27 cellular contexts compared by ENCODE assay signal in the genomic region with DNA sequence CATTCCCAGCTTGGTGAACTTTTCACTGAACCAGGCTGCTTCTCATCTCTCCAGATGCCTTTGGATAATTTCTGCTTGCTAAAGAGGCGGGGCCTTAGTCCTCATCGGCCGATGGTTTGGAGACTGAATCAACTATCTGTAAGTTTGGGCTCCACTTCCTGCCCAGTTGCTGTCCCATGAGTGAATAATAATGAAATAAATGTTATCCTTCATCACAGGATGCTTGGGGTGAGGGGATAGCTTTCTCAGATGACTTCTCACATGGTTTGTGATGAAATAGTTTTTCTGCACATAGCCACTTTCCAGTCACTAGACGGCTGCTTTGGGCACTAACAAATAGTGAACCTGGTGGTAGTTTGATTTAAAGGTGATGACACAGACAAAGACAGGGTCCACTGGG.
DNase-seq lines count a peak whose midpoint lies in the region; ATAC-seq and TF ChIP-seq lines count a peak whose summit lies in the region.
"Had no signal": no experiment of that assay in that cellular context is flagged by ENCODE, and none has a peak within 500 bp of the region (broad histone marks: within the 10 kb centered on the region; RNA-seq: fewer than 3 reads in every experiment).

No MANE protein-coding gene starts in this region.

- CTCF ChIA-PET in OCI-LY7 (lab: Charles Lee; ENCODE audit: unreplicated experiment), result no interaction called here

- no peak overlapping the region for H3K27ac ChIP-seq in OCI-LY7 (ENCODE audit: low read depth, low read length, poor library complexity, severe bottlenecking)
- H3K27ac ChIP-seq: lower lobe of right lung, neural progenitor cell, right lobe of liver, stomach had no signal

- no peaks in the 10 kb centered on the region for H4K20me1 ChIP-seq in OCI-LY7 (ENCODE audit: insufficient read depth, low read length)

- no peak for TF ChIP-seq CTCF in foreskin fibroblast (IDR thresholded peaks at IDR 0.05; ENCODE audit: low read depth, low read length)
- no peak for TF ChIP-seq CTCF in OCI-LY7 (conservative IDR thresholded peaks at IDR 0.05; ENCODE audit: low read length)
- no peak for TF ChIP-seq CTCF in endothelial cell (IDR thresholded peaks at IDR 0.05; ENCODE audit: unreplicated experiment)

- no peaks in the 10 kb centered on the region for H3K36me3 Mint-ChIP-seq in endothelial cell (ENCODE audit: low read depth, unreplicated experiment)
- H3K36me3 Mint-ChIP-seq: activated naive CD8-positive, alpha-beta T cell; neural progenitor cell had no signal

- no peaks in the 10 kb centered on the region for H3K79me2 ChIP-seq in OCI-LY7 (ENCODE audit: insufficient read depth, low read depth, low read length)

- no peak overlapping the region for H3K4me3 Mint-ChIP-seq in endothelial cell (ENCODE audit: unreplicated experiment)
- H3K4me3 Mint-ChIP-seq: activated B cell treated with CpG ODN at 0.5 μM for 24 hours; activated CD4-positive, alpha-beta memory T cell treated with anti-CD3 and anti-CD28 coated beads, Interleukin-2, amount 10 ng/mL, durations not matched to agents 7 days and 5 days; activated naive CD8-positive, alpha-beta T cell; neural progenitor cell had no signal

- no peak overlapping the region for H3K4me2 ChIP-seq in OCI-LY7 (ENCODE audit: low read length)
- H3K4me2 ChIP-seq: neural progenitor cell had no signal

- no peaks in the 10 kb centered on the region for H3K9me3 Mint-ChIP-seq in endothelial cell (ENCODE audit: unreplicated experiment)
- H3K9me3 Mint-ChIP-seq: neural progenitor cell had no signal

- no peaks in the 10 kb centered on the region for H3K36me3 ChIP-seq in OCI-LY7 (ENCODE audit: insufficient read depth, low read length)
- H3K36me3 ChIP-seq: lower lobe of right lung, MG63, neural progenitor cell, right lobe of liver, stomach had no signal

- no peak overlapping the region for H2AFZ ChIP-seq in OCI-LY7 (ENCODE audit: low read length)
- H2AFZ ChIP-seq: neural progenitor cell had no signal

- no peak overlapping the region for H3K27ac Mint-ChIP-seq in endothelial cell (ENCODE audit: unreplicated experiment)
- H3K27ac Mint-ChIP-seq: activated B cell treated with CpG ODN at 0.5 μM for 24 hours; activated CD4-positive, alpha-beta memory T cell treated with anti-CD3 and anti-CD28 coated beads, Interleukin-2, amount 10 ng/mL, durations not matched to agents 7 days and 5 days; activated naive CD8-positive, alpha-beta T cell; activated T-helper 2 cell treated with anti-CD3 and anti-CD28 coated beads, Interferon-gamma antibody, Interleukin-2, Interleukin-4, amounts not matched to agents 10 μg/mL and 5 μg/mL and 100 μg/mL, durations not matched to agents 14 hours and 24 hours and 36 hours; neural progenitor cell had no signal

- ATAC-seq in HG02571 (IDR thresholded peaks at IDR 0.05; ENCODE audit: unreplicated experiment), result no peak
- ATAC-seq in HG03139 (IDR thresholded peaks at IDR 0.05; ENCODE audit: unreplicated experiment), result no peak
- ATAC-seq: lower lobe of right lung, right lobe of liver had no signal

- no peaks in the 10 kb centered on the region for H3K4me1 ChIP-seq in OCI-LY7 (ENCODE audit: insufficient read depth, low read length, poor library complexity, severe bottlenecking)
- H3K4me1 ChIP-seq: lower lobe of right lung, neural progenitor cell, right lobe of liver, stomach had no signal

- H3K4me1 Mint-ChIP-seq in endothelial cell (ENCODE audit: unreplicated experiment), result no peaks in the 10 kb centered on the region
- H3K4me1 Mint-ChIP-seq: activated B cell treated with CpG ODN at 0.5 μM for 24 hours; activated CD4-positive, alpha-beta memory T cell treated with anti-CD3 and anti-CD28 coated beads, Interleukin-2, amount 10 ng/mL, durations not matched to agents 7 days and 5 days; neural progenitor cell had no signal

- intact Hi-C loops in OCI-LY7 (cut with micrococcal nuclease; ENCODE audit: unreplicated experiment), result no loop called here

- BruUV-seq in OCI-LY7 (replicated peaks; lab: Mats Ljungman, UMichigan), result no TSS peak

- peaks cover 1% of the 10 kb centered on the region for H3K27me3 Mint-ChIP-seq in endothelial cell (ENCODE audit: unreplicated experiment)
- H3K27me3 Mint-ChIP-seq: activated B cell treated with CpG ODN at 0.5 μM for 24 hours; activated CD4-positive, alpha-beta memory T cell treated with anti-CD3 and anti-CD28 coated beads, Interleukin-2, amount 10 ng/mL, durations not matched to agents 7 days and 5 days; activated naive CD8-positive, alpha-beta T cell had no signal

- H3K4me3 ChIP-seq in foreskin fibroblast (ENCODE audit: low read depth in 1 of 2, low read length in 2 of 2) (no peak overlapping the region), OCI-LY7 (ENCODE audit: low read depth, low read length, poor library complexity, severe bottlenecking) (no peak overlapping the region)
- H3K4me3 ChIP-seq: lower lobe of right lung, MG63, neural progenitor cell, right lobe of liver, stomach had no signal

- H3K9me3 ChIP-seq in OCI-LY7 (ENCODE audit: low read length), result no peaks in the 10 kb centered on the region
- H3K9me3 ChIP-seq: lower lobe of right lung, right lobe of liver, stomach had no signal

- DNase-seq in A172 (ENCODE audit: low spot score) (peak; percentile 38), ELR (ENCODE audit: low read depth) (peak; percentile 75), amniotic epithelial cell (ENCODE audit: low read depth) (peak; percentile 24), foreskin fibroblast (peak; percentile 69 to 80), OCI-LY7 (ENCODE audit: low spot score) (no peak), endothelial cell (ENCODE audit: low spot score) (no peak)
- DNase-seq: 8988T; activated B cell treated with CpG ODN at 0.5 μM for 24 hours; activated CD4-positive, alpha-beta memory T cell treated with anti-CD3 and anti-CD28 coated beads, Interleukin-2, amount 10 ng/mL, durations not matched to agents 7 days and 5 days; C1 segment of cervical spinal cord; kidney; lower lobe of right lung; MG63; NCI-H1417; NCI-H2081; NCI-H345; NCI-H82; right lobe of liver; stimulated activated CD4-positive, alpha-beta T cell treated with anti-CD3 and anti-CD28 coated beads, Interleukin-15, amount 100 ng/mL, for 24 hours; stomach; T-helper 9 cell; trophoblast cell had no signal

- H3K9me2 ChIP-seq in OCI-LY7 (ENCODE audit: insufficient read depth, low read length), result no peaks in the 10 kb centered on the region

- POLR2A ChIA-PET in OCI-LY7 (lab: Charles Lee), result interaction anchor here (1.2 to 1.7 kb wide), 2 partner anchors 10 to 18 kb away, joined by 3 to 6 read pairs; no protein-coding TSS in a partner anchor

Comparison
In these comparisons a context has a peak if more than half of its experiments do, and no peak if none do; other contexts are left out.
1. DNase-seq: peak in A172 (single experiment), ELR (single experiment), amniotic epithelial cell (single experiment) and foreskin fibroblast (2 of 2); none in OCI-LY7 (single experiment) and endothelial cell (single experiment).